In genomic region chr5:172179032-172179989, GRCh38 we compare ENCODE assay signal across 8 cellular contexts. TPM values are rescaled to one million over a fixed set of nuclear protein-coding genes. Genes with fewer than 3 reads are reported as not detected.
A peak's percentile ranks its signal among the peaks of the same experiment; 100 is the strongest.
DNase-seq lines count a peak whose midpoint lies in the region; ATAC-seq and TF ChIP-seq lines count a peak whose summit lies in the region.

No MANE protein-coding gene starts in this region.

- H3K27ac Mint-ChIP-seq in stimulated activated naive CD8-positive, alpha-beta T cell treated with anti-CD3 and anti-CD28 coated beads, Interleukin-15, Interleukin-2, amounts not matched to agents 100 ng/mL and 50 ng/mL, for 24 hours: peak overlapping the region; percentile 95

- H3K36me3 Mint-ChIP-seq in stimulated activated naive CD8-positive, alpha-beta T cell treated with anti-CD3 and anti-CD28 coated beads, Interleukin-15, Interleukin-2, amounts not matched to agents 100 ng/mL and 50 ng/mL, for 24 hours (ENCODE audit: low read depth): peaks cover 26% of the 10 kb centered on the region

- TF ChIP-seq POLR2A in Peyer's patch (IDR thresholded peaks at IDR 0.05): no peak

- peak; percentile 29 for ATAC-seq in HG02588 (IDR thresholded peaks at IDR 0.05; ENCODE audit: unreplicated experiment)

- DNase-seq in Peyer's patch (peak in 2 of 3 donors; percentile 71 to 76), adipocyte (ENCODE audit: low read depth) (peak; percentile 78), islet precursor cell (peak; percentile 87), hepatocyte (ENCODE audit: low spot score) (no peak), cerebellar cortex (ENCODE audit: low spot score) (no peak)

- peaks cover 25% of the 10 kb centered on the region for H3K79me2 ChIP-seq in hepatocyte

- peak overlapping the region; percentile 5 for H3K9ac ChIP-seq in adipocyte (ENCODE audit: low read length)

- H3K4me1 ChIP-seq in Peyer's patch (peaks cover 1 to 26% (median 18%) of the 10 kb centered on the region in 4 donors), adipocyte (ENCODE audit: control insufficient read depth, insufficient read depth, low read length) (peaks cover 16% of the 10 kb centered on the region), hepatocyte (ENCODE audit: insufficient read depth) (peaks cover 9% of the 10 kb centered on the region)

- H4K20me1 ChIP-seq in hepatocyte (ENCODE audit: insufficient read depth, poor library complexity, severe bottlenecking): no peaks in the 10 kb centered on the region

- no peaks in the 10 kb centered on the region for H3K9me3 Mint-ChIP-seq in stimulated activated naive CD8-positive, alpha-beta T cell treated with anti-CD3 and anti-CD28 coated beads, Interleukin-15, Interleukin-2, amounts not matched to agents 100 ng/mL and 50 ng/mL, for 24 hours

- no peak overlapping the region for H3K4me2 ChIP-seq in hepatocyte

- peaks cover 100% of the 10 kb centered on the region for H3K4me1 Mint-ChIP-seq in stimulated activated naive CD8-positive, alpha-beta T cell treated with anti-CD3 and anti-CD28 coated beads, Interleukin-15, Interleukin-2, amounts not matched to agents 100 ng/mL and 50 ng/mL, for 24 hours (ENCODE audit: low read depth)

- H3K9me3 ChIP-seq in Peyer's patch (no peaks in the 10 kb centered on the region), adipocyte (ENCODE audit: control insufficient read depth, low read length) (no peaks in the 10 kb centered on the region), hepatocyte (ENCODE audit: low read depth) (no peaks in the 10 kb centered on the region)

- no peaks in the 10 kb centered on the region for H3K9me2 ChIP-seq in hepatocyte (replicated peaks; ENCODE audit: insufficient read depth)

- H3K27me3 ChIP-seq in Peyer's patch: no peaks in the 10 kb centered on the region
- no peaks in the 10 kb centered on the region for H3K27me3 ChIP-seq in adipocyte (replicated peaks; ENCODE audit: control insufficient read depth, insufficient read depth, low read length)
- H3K27me3 ChIP-seq in hepatocyte: no peaks in the 10 kb centered on the region

- TF ChIP-seq CTCF in Peyer's patch (IDR thresholded peaks at IDR 0.05) (no peak), hepatocyte (IDR thresholded peaks at IDR 0.05; ENCODE audit: poor library complexity) (no peak)

- peak overlapping the region; percentile 73 for H3K4me3 Mint-ChIP-seq in stimulated activated naive CD8-positive, alpha-beta T cell treated with anti-CD3 and anti-CD28 coated beads, Interleukin-15, Interleukin-2, amounts not matched to agents 100 ng/mL and 50 ng/mL, for 24 hours

- no peak overlapping the region for H2AFZ ChIP-seq in hepatocyte

- WGBS in hepatocyte (ENCODE audit: low lambda C conversion rate, missing lambda C conversion rate): 55% methylated on average over 17 of the region's 17 CpGs

- H3K36me3 ChIP-seq in Peyer's patch (no peaks in the 10 kb centered on the region), adipocyte (ENCODE audit: control insufficient read depth, insufficient read depth, low read length, severe bottlenecking) (peaks cover 8% of the 10 kb centered on the region), hepatocyte (replicated peaks; ENCODE audit: insufficient read depth, low read depth) (no peaks in the 10 kb centered on the region)

- no peaks in the 10 kb centered on the region for H3K27me3 Mint-ChIP-seq in stimulated activated naive CD8-positive, alpha-beta T cell treated with anti-CD3 and anti-CD28 coated beads, Interleukin-15, Interleukin-2, amounts not matched to agents 100 ng/mL and 50 ng/mL, for 24 hours

- H3K27ac ChIP-seq in Peyer's patch (peak overlapping the region; percentile 81 to 93 (median 82)), hepatocyte (no peak overlapping the region)

- H3K4me3 ChIP-seq in GM08714 (ENCODE audit: low read length): peak overlapping the region; percentile 37; the same call in 1 of the 2 replicates
- peak overlapping the region; percentile 8 to 43 (median 33) for H3K4me3 ChIP-seq in Peyer's patch
- H3K4me3 ChIP-seq in adipocyte (ENCODE audit: low read length): peak overlapping the region; percentile 1
- H3K4me3 ChIP-seq in hepatocyte: no peak overlapping the region

RNA-seq across cellular contexts. Expression of gene STK10, which starts 8.7 kb away (rescaled TPM):
- 100 to 1,000 TPM in 1 of 4 donors, 10 to 100 TPM in 3; 26.3 to 202 (median 68.1) TPM for total RNA-seq in Peyer's patch
- total RNA-seq in hepatocyte: 5.2 and 19.3 TPM in 2 replicates
- polyA plus RNA-seq in hepatocyte: 11.3 and 18.0 TPM in 2 replicates

RNA-seq across cellular contexts. Expression of gene EFCAB9, which starts 14.7 kb away (rescaled TPM):
- total RNA-seq in Peyer's patch: not detected
- total RNA-seq in hepatocyte: not detected in 2 replicates
- polyA plus RNA-seq in hepatocyte: not detected in 2 replicates

Comparison
In these comparisons a context has a peak if more than half of its experiments do, and no peak if none do; other contexts are left out.
1. DNase-seq: peak in Peyer's patch (2 of 3), adipocyte (single experiment) and islet precursor cell (single experiment); none in hepatocyte (single experiment) and cerebellar cortex (single experiment).